In the genomic region with DNA sequence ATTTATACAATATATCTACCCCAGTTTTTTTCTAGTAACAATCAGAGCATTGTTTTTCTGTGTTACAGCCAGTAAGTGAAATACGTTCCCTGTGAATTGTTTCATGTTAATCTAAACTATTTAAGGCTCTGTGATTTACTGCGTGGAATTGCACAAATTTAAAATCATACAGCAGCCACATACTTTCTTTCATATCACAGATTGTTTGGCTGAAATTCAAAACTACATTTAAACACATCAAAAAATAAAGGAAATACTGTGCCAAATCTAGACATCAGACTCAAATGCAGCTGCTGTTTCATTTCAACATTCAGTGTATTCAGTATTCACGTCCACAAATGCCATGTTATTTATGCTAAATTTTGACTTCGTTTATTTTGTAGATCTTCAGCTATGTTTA, we compare ENCODE assay signal across 1 cellular context.
A peak's percentile ranks its signal among the peaks of the same experiment; 100 is the strongest.
TF ChIP-seq lines count a peak whose summit lies in the region.

No MANE protein-coding gene starts in this region.

TF ChIP-seq in SK-N-SH, 30 proteins besides CTCF, POLR2A, EP300 and RAD21 (continued from another document):
- TF ChIP-seq, protein P1, sequence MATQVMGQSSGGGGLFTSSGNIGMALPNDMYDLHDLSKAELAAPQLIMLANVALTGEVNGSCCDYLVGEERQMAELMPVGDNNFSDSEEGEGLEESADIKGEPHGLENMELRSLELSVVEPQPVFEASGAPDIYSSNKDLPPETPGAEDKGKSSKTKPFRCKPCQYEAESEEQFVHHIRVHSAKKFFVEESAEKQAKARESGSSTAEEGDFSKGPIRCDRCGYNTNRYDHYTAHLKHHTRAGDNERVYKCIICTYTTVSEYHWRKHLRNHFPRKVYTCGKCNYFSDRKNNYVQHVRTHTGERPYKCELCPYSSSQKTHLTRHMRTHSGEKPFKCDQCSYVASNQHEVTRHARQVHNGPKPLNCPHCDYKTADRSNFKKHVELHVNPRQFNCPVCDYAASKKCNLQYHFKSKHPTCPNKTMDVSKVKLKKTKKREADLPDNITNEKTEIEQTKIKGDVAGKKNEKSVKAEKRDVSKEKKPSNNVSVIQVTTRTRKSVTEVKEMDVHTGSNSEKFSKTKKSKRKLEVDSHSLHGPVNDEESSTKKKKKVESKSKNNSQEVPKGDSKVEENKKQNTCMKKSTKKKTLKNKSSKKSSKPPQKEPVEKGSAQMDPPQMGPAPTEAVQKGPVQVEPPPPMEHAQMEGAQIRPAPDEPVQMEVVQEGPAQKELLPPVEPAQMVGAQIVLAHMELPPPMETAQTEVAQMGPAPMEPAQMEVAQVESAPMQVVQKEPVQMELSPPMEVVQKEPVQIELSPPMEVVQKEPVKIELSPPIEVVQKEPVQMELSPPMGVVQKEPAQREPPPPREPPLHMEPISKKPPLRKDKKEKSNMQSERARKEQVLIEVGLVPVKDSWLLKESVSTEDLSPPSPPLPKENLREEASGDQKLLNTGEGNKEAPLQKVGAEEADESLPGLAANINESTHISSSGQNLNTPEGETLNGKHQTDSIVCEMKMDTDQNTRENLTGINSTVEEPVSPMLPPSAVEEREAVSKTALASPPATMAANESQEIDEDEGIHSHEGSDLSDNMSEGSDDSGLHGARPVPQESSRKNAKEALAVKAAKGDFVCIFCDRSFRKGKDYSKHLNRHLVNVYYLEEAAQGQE (IDR thresholded peaks at IDR 0.05; ENCODE audit: low read depth, low read length) = no peak
- TF ChIP-seq RXRA (IDR thresholded peaks at IDR 0.05; ENCODE audit: borderline replicate concordance, low read depth) (no peak), TCF12 (IDR thresholded peaks at IDR 0.05) (0 out of 2 replicates have a peak, but pooled peaks have one; percentile 4), FOXJ3 (CRISPR knock-in tag; IDR thresholded peaks at IDR 0.05) (no peak), JUND (IDR thresholded peaks at IDR 0.05) (no peak)
